In the genomic region with DNA sequence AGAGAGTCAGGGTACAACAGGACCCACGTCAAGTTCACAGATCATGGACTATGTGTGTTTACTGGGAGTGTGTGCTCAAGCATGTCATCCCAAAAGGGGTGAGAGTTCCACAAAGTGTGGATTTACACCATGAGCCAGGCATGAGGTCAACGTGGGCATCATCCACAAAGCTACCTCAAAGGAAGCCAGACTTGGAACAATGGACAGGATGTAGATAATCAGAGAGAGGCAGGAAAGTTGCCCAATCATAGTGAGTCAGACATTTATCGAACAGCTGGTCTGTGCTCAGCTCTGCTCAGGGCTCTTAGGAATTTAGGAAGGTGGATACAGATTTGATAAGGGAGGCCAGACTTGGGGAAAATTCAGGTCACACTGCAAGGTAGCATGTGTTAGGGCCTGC, we compare ENCODE assay signal across 10 cellular contexts.
DNase-seq lines count a peak whose midpoint lies in the region; ATAC-seq and TF ChIP-seq lines count a peak whose summit lies in the region.
"Had no signal": no experiment of that assay in that cellular context is flagged by ENCODE, and none has a peak within 500 bp of the region (broad histone marks: within the 10 kb centered on the region; RNA-seq: fewer than 3 reads in every experiment).

No MANE protein-coding gene starts in this region.

- no peaks in the 10 kb centered on the region for H3K9me2 ChIP-seq in GM23248 (ENCODE audit: insufficient read depth)

- no peaks in the 10 kb centered on the region for H3K27me3 Mint-ChIP-seq in activated CD4-positive, alpha-beta memory T cell treated with anti-CD3 and anti-CD28 coated beads, Interleukin-2, amount 10 ng/mL, durations not matched to agents 7 days and 5 days
- peaks cover 11 to 25% of the 10 kb centered on the region in 2 donors for H3K27me3 Mint-ChIP-seq in stimulated activated naive B cell treated with anti-CD40 and anti-IgM and Interleukin-4, amounts not matched to agents 10 μg/mL and 1 μg/mL and 100 μg/mL, for 72 hours

- H3K9me3 Mint-ChIP-seq in activated CD4-positive, alpha-beta memory T cell treated with anti-CD3 and anti-CD28 coated beads, Interleukin-2, amount 10 ng/mL, durations not matched to agents 7 days and 5 days = no peaks in the 10 kb centered on the region
- H3K9me3 Mint-ChIP-seq in stimulated activated naive B cell treated with anti-CD40 and anti-IgM and Interleukin-4, amounts not matched to agents 10 μg/mL and 1 μg/mL and 100 μg/mL, for 72 hours = no peaks in the 10 kb centered on the region
- H3K9me3 Mint-ChIP-seq: natural killer cell had no signal

- no peak overlapping the region for H3K27ac Mint-ChIP-seq in activated CD4-positive, alpha-beta memory T cell treated with anti-CD3 and anti-CD28 coated beads, Interleukin-2, amount 10 ng/mL, durations not matched to agents 7 days and 5 days
- no peak overlapping the region for H3K27ac Mint-ChIP-seq in stimulated activated naive B cell treated with anti-CD40 and anti-IgM and Interleukin-4, amounts not matched to agents 10 μg/mL and 1 μg/mL and 100 μg/mL, for 72 hours
- H3K27ac Mint-ChIP-seq: natural killer cell had no signal

- CTCF ChIA-PET in activated CD4-positive, alpha-beta memory T cell treated with anti-CD3 and anti-CD28 coated beads, Interleukin-2, amount 10 ng/mL, durations not matched to agents 7 days and 5 days (lab: Charles Lee) = no interaction called here

- H3K4me3 Mint-ChIP-seq in activated CD4-positive, alpha-beta memory T cell treated with anti-CD3 and anti-CD28 coated beads, Interleukin-2, amount 10 ng/mL, durations not matched to agents 7 days and 5 days = no peak overlapping the region
- no peak overlapping the region for H3K4me3 Mint-ChIP-seq in stimulated activated naive B cell treated with anti-CD40 and anti-IgM and Interleukin-4, amounts not matched to agents 10 μg/mL and 1 μg/mL and 100 μg/mL, for 72 hours
- H3K4me3 Mint-ChIP-seq: natural killer cell had no signal

- no peaks in the 10 kb centered on the region for H3K27me3 ChIP-seq in GM23248 (replicated peaks; ENCODE audit: insufficient read depth)
- H3K27me3 ChIP-seq: SJSA1 had no signal

- no peaks in the 10 kb centered on the region for H3K9me3 ChIP-seq in GM23248 (ENCODE audit: low read depth)
- H3K9me3 ChIP-seq: SJSA1 had no signal

- POLR2A ChIA-PET in activated CD4-positive, alpha-beta memory T cell treated with anti-CD3 and anti-CD28 coated beads, Interleukin-2, amount 10 ng/mL, durations not matched to agents 7 days and 5 days (lab: Charles Lee) = no interaction called here

- H3K4me3 ChIP-seq in GM23248 (no peak overlapping the region), retinal pigment epithelial cell (ENCODE audit: low read length) (no peak overlapping the region)
- H3K4me3 ChIP-seq: SJSA1 had no signal

- WGBS in GM23248 (ENCODE audit: low coverage in 1 of 2, low lambda C conversion rate in 2 of 2, missing lambda C conversion rate in 2 of 2), 2 experiments = 38 to 39% methylated on average over 3 of the region's 3 CpGs

- DNase-seq in GM23248 = peak; percentile 82
- DNase-seq in RKO (ENCODE audit: low spot score) = peak; percentile 47
- peak; percentile 46 for DNase-seq in retinal pigment epithelial cell (ENCODE audit: low read depth)
- no peak for DNase-seq in activated CD4-positive, alpha-beta memory T cell treated with anti-CD3 and anti-CD28 coated beads, Interleukin-2, amount 10 ng/mL, durations not matched to agents 7 days and 5 days
- DNase-seq in NCI-H2227 treated with DMSO at 0.1 percent for 48 hours (lab: John Stamatoyannopoulos, UW) = no peak
- no peak for DNase-seq in stimulated activated naive B cell treated with anti-CD40 and anti-IgM and Interleukin-4, amounts not matched to agents 10 μg/mL and 1 μg/mL and 100 μg/mL, for 72 hours
- DNase-seq: activated T-cell treated with anti-CD3 and anti-CD28 coated beads, Interleukin-2, amount 50 U/mL, for 48 hours; natural killer cell had no signal

- ATAC-seq in esophagus mucosa = peak; percentile 74
- ATAC-seq in stimulated activated naive B cell treated with anti-CD40 and anti-IgM and Interleukin-4, amounts not matched to agents 10 μg/mL and 1 μg/mL and 100 μg/mL, for 72 hours (replicated peaks) = no peak
- ATAC-seq: natural killer cell had no signal

- H3K4me1 ChIP-seq in GM23248 (ENCODE audit: insufficient read depth) = peaks cover 8% of the 10 kb centered on the region

- H3K36me3 ChIP-seq in GM23248 (ENCODE audit: low read depth) = no peaks in the 10 kb centered on the region
- H3K36me3 ChIP-seq: SJSA1 had no signal

- H3K79me2 ChIP-seq in GM23248 (ENCODE audit: insufficient read depth) = no peaks in the 10 kb centered on the region

- no peak overlapping the region for H3K27ac ChIP-seq in GM23248
- H3K27ac ChIP-seq: SJSA1 had no signal

- H3F3A ChIP-seq in GM23248 (ENCODE audit: insufficient read depth) = peaks cover 10% of the 10 kb centered on the region

- no peak for TF ChIP-seq CTCF in retinal pigment epithelial cell (conservative IDR thresholded peaks at IDR 0.05; ENCODE audit: low read depth, low read length)

- in situ Hi-C loops in GM23248 (cut with MboI) = no loop called here

- no peak overlapping the region for H2AFZ ChIP-seq in GM23248

- no peak overlapping the region for H3K9ac ChIP-seq in GM23248

- H4K20me1 ChIP-seq in GM23248 (ENCODE audit: insufficient read depth) = no peaks in the 10 kb centered on the region

- H3K36me3 Mint-ChIP-seq in activated CD4-positive, alpha-beta memory T cell treated with anti-CD3 and anti-CD28 coated beads, Interleukin-2, amount 10 ng/mL, durations not matched to agents 7 days and 5 days (ENCODE audit: low read depth) = no peaks in the 10 kb centered on the region
- no peaks in the 10 kb centered on the region for H3K36me3 Mint-ChIP-seq in stimulated activated naive B cell treated with anti-CD40 and anti-IgM and Interleukin-4, amounts not matched to agents 10 μg/mL and 1 μg/mL and 100 μg/mL, for 72 hours
- H3K36me3 Mint-ChIP-seq: natural killer cell had no signal

- no peak overlapping the region for H3K4me2 ChIP-seq in GM23248 (ENCODE audit: unreplicated experiment)

- no peaks in the 10 kb centered on the region for H3K4me1 Mint-ChIP-seq in activated CD4-positive, alpha-beta memory T cell treated with anti-CD3 and anti-CD28 coated beads, Interleukin-2, amount 10 ng/mL, durations not matched to agents 7 days and 5 days
- peaks cover 0 to 5% of the 10 kb centered on the region in 2 donors for H3K4me1 Mint-ChIP-seq in stimulated activated naive B cell treated with anti-CD40 and anti-IgM and Interleukin-4, amounts not matched to agents 10 μg/mL and 1 μg/mL and 100 μg/mL, for 72 hours

Comparison
In these comparisons a context has a peak if more than half of its experiments do, and no peak if none do; other contexts are left out.
1. DNase-seq: peak in GM23248 (single experiment), RKO (single experiment) and retinal pigment epithelial cell (single experiment); none in activated CD4-positive, alpha-beta memory T cell treated with anti-CD3 and anti-CD28 coated beads, Interleukin-2, amount 10 ng/mL, durations not matched to agents 7 days and 5 days (single experiment), NCI-H2227 treated with DMSO at 0.1 percent for 48 hours (single experiment) and stimulated activated naive B cell treated with anti-CD40 and anti-IgM and Interleukin-4, amounts not matched to agents 10 μg/mL and 1 μg/mL and 100 μg/mL, for 72 hours (single experiment).